Comparison of ENCODE assay signal across 9 cellular contexts in the genomic region with DNA sequence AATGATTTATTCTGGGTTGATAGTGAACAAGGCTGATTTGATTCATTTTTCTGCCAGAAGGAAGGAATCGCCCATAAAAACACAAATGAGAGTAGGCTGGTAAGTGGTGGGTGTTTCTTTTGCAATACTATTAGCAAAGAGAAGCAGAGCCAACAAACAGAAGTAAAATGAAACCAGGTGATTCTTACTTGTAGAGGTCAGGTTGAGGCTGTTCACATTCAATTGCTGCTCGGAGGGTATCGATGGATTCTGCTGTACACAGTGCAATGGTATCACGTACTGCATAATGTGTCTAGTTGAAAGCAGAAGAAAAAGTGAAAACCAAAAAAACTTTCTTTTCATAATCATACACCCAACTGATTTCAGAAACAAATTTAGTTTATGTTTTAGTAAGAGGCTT.
"Had no signal": no experiment of that assay in that cellular context is flagged by ENCODE, and none has a peak within 500 bp of the region (broad histone marks: within the 10 kb centered on the region; RNA-seq: fewer than 3 reads in every experiment).

No MANE protein-coding gene starts in this region.

- DNase-seq: GM23248, GOT3, H7, H9, HCEC 1CT, HFFc6 had no signal

- ATAC-seq: GM23338, HCT116 had no signal

- H3K4me1 Mint-ChIP-seq: GM23338, H9 had no signal

- H3K9me3 Mint-ChIP-seq: GM23338, HFFc6 had no signal

- H3K27ac Mint-ChIP-seq: GM23338, H9, HFFc6 had no signal

- H3K4me3 ChIP-seq: GM23248, GM23338, HAP-1 had no signal

- H3K27ac ChIP-seq: GM23248 had no signal

- H3K4me3 Mint-ChIP-seq: GM23338, H9, HFFc6 had no signal
